Comparison of ENCODE assay signal across 30 cellular contexts in genomic region chr3:53534216-53534615, GRCh38. TPM values are rescaled to one million over a fixed set of nuclear protein-coding genes. Genes with fewer than 3 reads are reported as not detected.
"Had no signal": no experiment of that assay in that cellular context is flagged by ENCODE, and none has a peak within 500 bp of the region (broad histone marks: within the 10 kb centered on the region; RNA-seq: fewer than 3 reads in every experiment).

No MANE protein-coding gene starts in this region.

- H3K4me1 Mint-ChIP-seq: immature natural killer cell; memory B cell; naive thymus-derived CD8-positive, alpha-beta T cell; stimulated activated naive B cell treated with anti-CD40 and anti-IgM and Interleukin-4, amounts not matched to agents 10 μg/mL and 1 μg/mL and 100 μg/mL, for 72 hours had no signal

- H3K4me3 Mint-ChIP-seq: immature natural killer cell; memory B cell; naive thymus-derived CD8-positive, alpha-beta T cell; neural progenitor cell; stimulated activated naive B cell treated with anti-CD40 and anti-IgM and Interleukin-4, amounts not matched to agents 10 μg/mL and 1 μg/mL and 100 μg/mL, for 72 hours; type B pancreatic cell had no signal

- H3K4me3 ChIP-seq: heart left ventricle, left ventricle myocardium inferior, mucosa of descending colon, neural progenitor cell, psoas muscle, right atrium auricular region, skin epidermis, stomach, thoracic aorta, tibial artery, uterus had no signal

- H3K36me3 Mint-ChIP-seq: immature natural killer cell; memory B cell; naive thymus-derived CD8-positive, alpha-beta T cell; neural progenitor cell; stimulated activated naive B cell treated with anti-CD40 and anti-IgM and Interleukin-4, amounts not matched to agents 10 μg/mL and 1 μg/mL and 100 μg/mL, for 72 hours; type B pancreatic cell had no signal

- DNase-seq: heart left ventricle; hypothalamus; immature natural killer cell; left ventricle myocardium inferior; midbrain; mucosa of descending colon; naive thymus-derived CD8-positive, alpha-beta T cell; nephron progenitor cell; occipital lobe; psoas muscle; stimulated activated CD4-positive, alpha-beta T cell treated with anti-CD3 and anti-CD28 coated beads, Interleukin-12 subunit alpha, Interleukin-12 subunit beta, amount 100 ng/mL, for 4 hours; stimulated activated CD4-positive, alpha-beta T cell treated with anti-CD3 and anti-CD28 coated beads, Interleukin-15, amount 100 ng/mL, for 24 hours; stimulated activated CD4-positive, alpha-beta T cell treated with anti-CD3 and anti-CD28 coated beads, Interleukin-2, amount 100 ng/mL, for 24 hours; stimulated activated CD4-positive, alpha-beta T cell treated with anti-CD3 and anti-CD28 coated beads, Interleukin-4, amount 100 ng/mL, for 1 hour; stimulated activated naive B cell treated with anti-CD40 and anti-IgM and Interleukin-4, amounts not matched to agents 10 μg/mL and 1 μg/mL and 100 μg/mL, for 72 hours; stimulated activated naive CD8-positive, alpha-beta T cell treated with anti-CD3 and anti-CD28 coated beads, Interleukin-15, Interleukin-2, amounts not matched to agents 100 U/mL and 50 U/mL, for 24 hours; stomach; tibial artery; uterus had no signal

- H3K4me1 ChIP-seq: heart left ventricle, left ventricle myocardium inferior, neural progenitor cell, parathyroid adenoma, psoas muscle, right atrium auricular region, tibial artery, uterus had no signal

- H3K4me2 ChIP-seq: neural progenitor cell had no signal

- H3K9ac ChIP-seq: neural progenitor cell, parathyroid adenoma had no signal

- H3K27me3 ChIP-seq: neural progenitor cell, right atrium auricular region, stomach, tibial artery, uterus had no signal

- ATAC-seq: mucosa of descending colon; naive thymus-derived CD8-positive, alpha-beta T cell; psoas muscle; sciatic nerve; stimulated activated naive B cell treated with anti-CD40 and anti-IgM and Interleukin-4, amounts not matched to agents 10 μg/mL and 1 μg/mL and 100 μg/mL, for 72 hours; stimulated activated naive CD8-positive, alpha-beta T cell treated with anti-CD3 and anti-CD28 coated beads, Interleukin-15, Interleukin-2, amounts not matched to agents 100 U/mL and 50 U/mL, for 24 hours had no signal

- H2AFZ ChIP-seq: parathyroid adenoma had no signal

- H3K9me3 Mint-ChIP-seq: immature natural killer cell; memory B cell; naive thymus-derived CD8-positive, alpha-beta T cell; nephron progenitor cell; neural progenitor cell; stimulated activated naive B cell treated with anti-CD40 and anti-IgM and Interleukin-4, amounts not matched to agents 10 μg/mL and 1 μg/mL and 100 μg/mL, for 72 hours; type B pancreatic cell had no signal

- H3K27ac Mint-ChIP-seq: immature natural killer cell; memory B cell; naive thymus-derived CD8-positive, alpha-beta T cell; neural progenitor cell; stimulated activated naive B cell treated with anti-CD40 and anti-IgM and Interleukin-4, amounts not matched to agents 10 μg/mL and 1 μg/mL and 100 μg/mL, for 72 hours had no signal

- H3K9me3 ChIP-seq: heart left ventricle, left ventricle myocardium inferior, mucosa of descending colon, neutrophil, psoas muscle, right atrium auricular region, stomach, thoracic aorta, tibial artery, uterus had no signal

- H3K36me3 ChIP-seq: heart left ventricle, left ventricle myocardium inferior, neural progenitor cell, neutrophil, right atrium auricular region, stomach, thoracic aorta, tibial artery, uterus had no signal

- H3K27ac ChIP-seq: heart left ventricle, left ventricle myocardium inferior, neural progenitor cell, neutrophil, parathyroid adenoma, psoas muscle, right atrium auricular region, skin epidermis, stomach, thoracic aorta, tibial artery had no signal

- H3K79me2 ChIP-seq: parathyroid adenoma had no signal

RNA-seq across cellular contexts. Expression of gene CACNA1D, which starts 39.8 kb away (rescaled TPM):
- total RNA-seq: lung microvascular endothelial cell; myocyte; naive thymus-derived CD8-positive, alpha-beta T cell had no signal
- polyA plus RNA-seq: immature natural killer cell; naive thymus-derived CD8-positive, alpha-beta T cell had no signal
